ENCODE assay signal across 31 cellular contexts in the genomic region with DNA sequence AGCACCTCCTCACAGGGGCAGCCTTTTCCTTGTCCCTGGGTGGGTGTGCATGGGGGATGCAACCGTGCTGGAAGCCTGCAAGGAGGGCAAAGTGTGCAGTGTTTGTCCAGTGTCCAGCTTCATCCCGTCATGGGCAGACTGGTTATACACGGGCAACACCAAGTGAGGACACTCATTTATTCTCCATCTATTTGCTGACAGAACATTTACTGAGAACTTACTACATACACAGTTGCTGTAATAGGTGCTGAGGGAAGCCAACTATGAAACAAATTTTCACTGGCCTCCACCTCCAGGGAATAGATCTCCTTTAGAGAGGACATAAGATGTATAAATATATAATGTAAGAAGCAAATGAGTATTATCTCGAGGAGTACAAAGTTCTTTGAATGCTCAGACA.
A peak's percentile ranks its signal among the peaks of the same experiment; 100 is the strongest.
DNase-seq lines count a peak whose midpoint lies in the region; ATAC-seq, FAIRE-seq and TF ChIP-seq lines count a peak whose summit lies in the region.
"Had no signal": no experiment of that assay in that cellular context is flagged by ENCODE, and none has a peak within 500 bp of the region (broad histone marks: within the 10 kb centered on the region; RNA-seq: fewer than 3 reads in every experiment).

No MANE protein-coding gene starts in this region.

- H2AFZ ChIP-seq in HepG2 (ENCODE audit: low read length) (no peak overlapping the region), IMR-90 (replicated peaks; ENCODE audit: low read length, poor library complexity) (no peak overlapping the region)

- H2BK20ac ChIP-seq in IMR-90 (ENCODE audit: low read depth, low read length): no peak overlapping the region

- H3K79me2 ChIP-seq in HepG2 (ENCODE audit: insufficient read depth, low read length): no peaks in the 10 kb centered on the region

- H2BK120ac ChIP-seq in IMR-90 (ENCODE audit: low read depth, low read length): no peak overlapping the region

- dilution Hi-C loops in IMR-90 (cut with HindIII; ENCODE audit: low sequenced_read_pairs, unreplicated experiment): no loop called here

- H4K20me1 ChIP-seq in HepG2 (ENCODE audit: insufficient read depth, low read length) (no peaks in the 10 kb centered on the region), IMR-90 (ENCODE audit: insufficient read depth, low read length) (no peaks in the 10 kb centered on the region)
- H4K20me1 ChIP-seq: BLaER1 treated with 17β-estradiol and CSF1 and Interleukin-3, amounts not matched to agents 10 nM and 100 nM had no signal

- no peak overlapping the region for H2BK5ac ChIP-seq in IMR-90 (ENCODE audit: low read depth, low read length, poor library complexity, severe bottlenecking)

- no peak overlapping the region for H3K18ac ChIP-seq in IMR-90 (ENCODE audit: low read depth, low read length)

- no peak overlapping the region for H2AK9ac ChIP-seq in IMR-90 (replicated peaks; ENCODE audit: low read depth, low read length, poor library complexity)

- H3K4me2 ChIP-seq in HepG2 (ENCODE audit: low read depth, low read length): no peak overlapping the region
- no peak overlapping the region for H3K4me2 ChIP-seq in IMR-90 (ENCODE audit: low read depth, low read length)
- H3K4me2 ChIP-seq: A549; BLaER1; BLaER1 treated with 17β-estradiol and CSF1 and Interleukin-3, amounts not matched to agents 10 nM and 100 nM had no signal

- H3K36me3 ChIP-seq in HepG2 (replicated peaks in 1 of 2; ENCODE audit: control insufficient read depth in 1 of 2, insufficient read depth in 2 of 2, low read length in 2 of 2): no peaks in the 10 kb centered on the region
- no peaks in the 10 kb centered on the region for H3K36me3 ChIP-seq in right lobe of liver
- no peaks in the 10 kb centered on the region for H3K36me3 ChIP-seq in IMR-90 (ENCODE audit: control insufficient read depth, insufficient read depth, low read length)
- H3K36me3 ChIP-seq: BE2C; BLaER1; BLaER1 treated with 17β-estradiol and CSF1 and Interleukin-3, amounts not matched to agents 10 nM and 100 nM had no signal

- H3K27ac ChIP-seq in HepG2 (ENCODE audit: extremely low read length, insufficient read depth, low read length) (no peak overlapping the region), right lobe of liver (no peak overlapping the region), IMR-90 (ENCODE audit: insufficient read depth, low read length) (no peak overlapping the region)
- H3K27ac ChIP-seq: 22Rv1; A549; BLaER1; BLaER1 treated with 17β-estradiol and CSF1 and Interleukin-3, amounts not matched to agents 10 nM and 100 nM; C4-2B had no signal

- H4K5ac ChIP-seq in IMR-90 (ENCODE audit: low read depth, low read length): no peak overlapping the region

- CTCF ChIA-PET in HepG2 (lab: Yijun Ruan, JAX; ENCODE audit: low intra/inter-chr PET ratio, low total read pairs) (no interaction called here), IMR-90 (lab: Yijun Ruan, JAX) (interaction anchor here (0.6 kb wide), 1 partner anchor 848 kb away, joined by 3 read pairs; no protein-coding TSS in a partner anchor)

- H3K27me3 ChIP-seq in HepG2 (ENCODE audit: control insufficient read depth in 1 of 2, insufficient read depth in 2 of 2, low read length in 2 of 2): no peaks in the 10 kb centered on the region; a peak in 1 of 5 replicates
- H3K27me3 ChIP-seq in right lobe of liver: no peaks in the 10 kb centered on the region
- no peaks in the 10 kb centered on the region for H3K27me3 ChIP-seq in IMR-90 (ENCODE audit: control insufficient read depth, insufficient read depth, low read length)
- H3K27me3 ChIP-seq: BE2C; BLaER1; BLaER1 treated with 17β-estradiol and CSF1 and Interleukin-3, amounts not matched to agents 10 nM and 100 nM had no signal

- in situ Hi-C loops in HepG2 (cut with HindIII; ENCODE audit: extremely low pct_ligation_motif_present, low pct_unique_long_range_greater_than_20kb) (no loop called here), IMR-90 (cut with MboI; ENCODE audit: low sequenced_read_pairs) (no loop called here)

- H3K79me1 ChIP-seq in IMR-90 (ENCODE audit: low read depth in 1 of 2, low read length in 2 of 2): no peaks in the 10 kb centered on the region

- H3K9me1 ChIP-seq in IMR-90 (ENCODE audit: insufficient read depth, low read length): no peaks in the 10 kb centered on the region

- 3% methylated on average over 4 of the region's 4 CpGs for WGBS in HepG2 (ENCODE audit: low lambda C conversion rate)
- 49% methylated on average over 4 of the region's 4 CpGs for WGBS in right lobe of liver (ENCODE audit: insufficient coverage, low coverage, low lambda C conversion rate, missing lambda C conversion rate)
- no CpG with 5 or more reads among the region's 4 CpGs for WGBS in IMR-90 (ENCODE audit: extremely low coverage in 2 of 2, insufficient read length in 1 of 2), 2 experiments

- no peak overlapping the region for H3K14ac ChIP-seq in IMR-90 (replicated peaks; ENCODE audit: low read depth, low read length)

- no peak for TF ChIP-seq POLR2A in HepG2 (IDR thresholded peaks at IDR 0.05; ENCODE audit: insufficient read depth in 1 of 2, low read depth in 2 of 2, low read length in 2 of 2)
- TF ChIP-seq POLR2A in right lobe of liver (IDR thresholded peaks at IDR 0.05): no peak
- TF ChIP-seq POLR2A in IMR-90 (IDR thresholded peaks at IDR 0.05; ENCODE audit: low read depth, low read length): no peak

- DNase-seq in HepG2 (ENCODE audit: low spot score) (no peak), right lobe of liver (no peak), IMR-90 (no peak)
- DNase-seq: 8988T; ACHN; AML-193; BE2C; C1 segment of cervical spinal cord; Caco-2; Calu3; CD4-positive, alpha-beta memory T cell; CD4-positive, alpha-beta T cell; CD4-positive, CD25-positive, alpha-beta regulatory T cell; CD8-positive, alpha-beta memory T cell; CD8-positive, alpha-beta T cell; COR-L47; DMS 273 treated with DMSO at 0.1 percent for 48 hours; DMS153; DMS53; DMS79; DMS79 treated with DMSO at 0.1 percent for 48 hours; DND-41; EL had no signal

- intact Hi-C loops in HepG2 (cut with micrococcal nuclease; ENCODE audit: unreplicated experiment) (no loop called here), right lobe of liver (cut with DNase I) (no loop called here), IMR-90 (cut with micrococcal nuclease) (no loop called here)

- no peak overlapping the region for H2BK15ac ChIP-seq in IMR-90 (ENCODE audit: low read depth, low read length)

- H3K9ac ChIP-seq in HepG2 (ENCODE audit: insufficient read depth, low read depth, low read length) (no peak overlapping the region), IMR-90 (ENCODE audit: low read depth, low read length) (no peak overlapping the region)
- H3K9ac ChIP-seq: BLaER1; BLaER1 treated with 17β-estradiol and CSF1 and Interleukin-3, amounts not matched to agents 10 nM and 100 nM had no signal

- H3K4me1 ChIP-seq in HepG2 (ENCODE audit: insufficient read depth, low read length) (no peaks in the 10 kb centered on the region), right lobe of liver (no peaks in the 10 kb centered on the region), IMR-90 (ENCODE audit: control insufficient read depth, insufficient read depth, low read length) (no peaks in the 10 kb centered on the region)
- H3K4me1 ChIP-seq: A549, Caco-2 had no signal

- no peak overlapping the region for H4K8ac ChIP-seq in IMR-90 (ENCODE audit: low read depth in 2 of 2, low read length in 2 of 2)

- no peak overlapping the region for H3K4me3 ChIP-seq in HepG2 (replicated peaks in 1 of 3; ENCODE audit: insufficient read depth in 1 of 3, low read depth in 2 of 3, low read length in 3 of 3)
- H3K4me3 ChIP-seq in right lobe of liver: no peak overlapping the region
- H3K4me3 ChIP-seq in IMR-90 (ENCODE audit: insufficient read depth, low read depth, low read length): no peak overlapping the region
- H3K4me3 ChIP-seq: A549; BLaER1; BLaER1 treated with 17β-estradiol and CSF1 and Interleukin-3, amounts not matched to agents 10 nM and 100 nM had no signal

- no peak overlapping the region for H3K23ac ChIP-seq in IMR-90 (ENCODE audit: low read depth, low read length)

- H4K91ac ChIP-seq in IMR-90 (ENCODE audit: insufficient read depth, low read depth, low read length): no peak overlapping the region

- FAIRE-seq in HepG2 (lab: Jason Lieb, UNC): no peak
- FAIRE-seq: A204.1, A549, D721Med had no signal

- H3K9me3 ChIP-seq in HepG2 (ENCODE audit: low read length): no peaks in the 10 kb centered on the region
- H3K9me3 ChIP-seq in right lobe of liver: no peaks in the 10 kb centered on the region
- no peaks in the 10 kb centered on the region for H3K9me3 ChIP-seq in IMR-90 (ENCODE audit: control insufficient read depth, insufficient read depth, low read length)
- H3K9me3 ChIP-seq: A549; BE2C; BLaER1; BLaER1 treated with 17β-estradiol and CSF1 and Interleukin-3, amounts not matched to agents 10 nM and 100 nM; Caco-2 had no signal

- BruUV-seq in HepG2 (replicated peaks; lab: Mats Ljungman, UMichigan) (no TSS peak), IMR-90 (replicated peaks; lab: Mats Ljungman, UMichigan) (no TSS peak)

- POLR2A ChIA-PET in HepG2 (lab: Yijun Ruan, JAX): no interaction called here
- POLR2A ChIA-PET in IMR-90 (lab: Charles Lee; ENCODE audit: unreplicated experiment): no interaction called here

- ATAC-seq in HepG2: no peak
- no peak for ATAC-seq in right lobe of liver
- ATAC-seq in IMR-90 (ENCODE audit: low read depth): no peak
- ATAC-seq in GM21360 (IDR thresholded peaks at IDR 0.05; ENCODE audit: unreplicated experiment): no peak
- ATAC-seq: A549; CD8-positive, alpha-beta T cell had no signal

- H3K4ac ChIP-seq in IMR-90 (ENCODE audit: low read depth, low read length): no peak overlapping the region

- no peak overlapping the region for H2AK5ac ChIP-seq in IMR-90 (ENCODE audit: low read depth, low read length)

- TF ChIP-seq EP300 in HepG2 (IDR thresholded peaks at IDR 0.05; ENCODE audit: low read depth in 2 of 2, low read length in 2 of 2) (no peak), HepG2 (CRISPR knock-in tag; IDR thresholded peaks at IDR 0.05; ENCODE audit: borderline replicate concordance) (no peak)

- TF ChIP-seq CTCF in HepG2 (CRISPR knock-in tag; IDR thresholded peaks at IDR 0.05): no peak
- no peak for TF ChIP-seq CTCF in right lobe of liver (IDR thresholded peaks at IDR 0.05)
- TF ChIP-seq CTCF in IMR-90 (conservative IDR thresholded peaks at IDR 0.05; ENCODE audit: low read depth, low read length): no peak

- no peak for TF ChIP-seq RAD21 in HepG2 (CRISPR knock-in tag; IDR thresholded peaks at IDR 0.05)
- TF ChIP-seq RAD21 in IMR-90 (IDR thresholded peaks at IDR 0.05; ENCODE audit: low read length): no peak

- no peak overlapping the region for H3K56ac ChIP-seq in IMR-90 (ENCODE audit: extremely low read depth, insufficient read depth, low read length)

TF ChIP-seq in HepG2, 621 proteins besides CTCF, POLR2A, EP300 and RAD21 (continues in another document):
- no peak for TF ChIP-seq ZNF121 (CRISPR knock-in tag; IDR thresholded peaks at IDR 0.05)
- peak; percentile 29; the same call in 1 of the 2 replicates for TF ChIP-seq MAFF (IDR thresholded peaks at IDR 0.05; ENCODE audit: low read depth, low read length)
- no peak for TF ChIP-seq SP5 (CRISPR knock-in tag; IDR thresholded peaks at IDR 0.05; ENCODE audit: borderline replicate concordance, low read depth)

TF ChIP-seq in IMR-90, 13 proteins besides CTCF, POLR2A, EP300 and RAD21:
- TF ChIP-seq MAFK (IDR thresholded peaks at IDR 0.05; ENCODE audit: low read depth, low read length) (0 out of 2 replicates have a peak, but pooled peaks have one; percentile 4), SMC3 (IDR thresholded peaks at IDR 0.05; ENCODE audit: low read depth, low read length) (no peak)
